1 cellular context compared by ENCODE assay signal in genomic region chr12:124516850-124517249, GRCh38.
TF ChIP-seq lines count a peak whose summit lies in the region.

No MANE protein-coding gene starts in this region.

TF ChIP-seq in H1, 55 proteins besides CTCF, POLR2A, EP300 and RAD21:
- TF ChIP-seq SUZ12 (IDR thresholded peaks at IDR 0.05; ENCODE audit: low read length) (no peak), SP4 (IDR thresholded peaks at IDR 0.05; ENCODE audit: low read length) (no peak), SP2 (IDR thresholded peaks at IDR 0.05; ENCODE audit: low read length) (no peak), CHD2 (IDR thresholded peaks at IDR 0.05; ENCODE audit: low read length) (no peak), ASH2L (IDR thresholded peaks at IDR 0.05; ENCODE audit: low read length) (no peak), SIN3A (conservative IDR thresholded peaks at IDR 0.05 in 1 of 2, IDR thresholded peaks at IDR 0.05 in 1 of 2; ENCODE audit: low read depth in 1 of 2, low read length in 2 of 2) (no peak), KDM4A (IDR thresholded peaks at IDR 0.05; ENCODE audit: low read depth, low read length, severe bottlenecking) (no peak), KDM5A (IDR thresholded peaks at IDR 0.05; ENCODE audit: low read length) (no peak), CEBPB (IDR thresholded peaks at IDR 0.05; ENCODE audit: low read depth, low read length) (no peak)
